In the genomic region with DNA sequence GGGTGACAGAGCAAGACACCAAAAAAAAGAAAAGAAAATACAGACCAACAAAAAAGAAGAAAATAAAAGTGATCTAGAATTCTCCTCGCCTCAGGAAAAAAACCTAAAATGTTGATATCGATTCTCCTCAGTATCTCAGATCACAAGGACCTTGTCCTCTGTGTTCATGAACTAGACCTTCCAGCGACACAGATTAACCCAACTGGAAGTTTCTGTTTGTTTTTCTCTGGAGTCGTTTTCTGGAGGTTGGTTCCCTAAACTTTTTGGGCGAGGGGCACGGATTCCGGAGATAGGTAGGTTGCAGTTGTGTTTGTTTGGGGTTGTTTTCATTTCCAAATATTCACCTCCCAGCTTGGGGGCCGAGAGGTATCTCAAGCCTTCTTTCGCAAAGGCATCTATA, we compare ENCODE assay signal across 9 cellular contexts. TPM values are rescaled to one million over a fixed set of nuclear protein-coding genes. Genes with fewer than 3 reads are reported as not detected.
DNase-seq lines count a peak whose midpoint lies in the region; ATAC-seq and TF ChIP-seq lines count a peak whose summit lies in the region.
"Had no signal": no experiment of that assay in that cellular context is flagged by ENCODE, and none has a peak within 500 bp of the region (broad histone marks: within the 10 kb centered on the region; RNA-seq: fewer than 3 reads in every experiment).

No MANE protein-coding gene starts in this region.

- POLR2A ChIA-PET in PC-9 (lab: Charles Lee; ENCODE audit: unreplicated experiment): interaction anchor here (0.7 to 0.8 kb wide), 3 partner anchors 138 to 1196 kb away, joined by 11 to 51 read pairs (median 29); no protein-coding TSS in a partner anchor

- peaks cover 6% of the 10 kb centered on the region for H3K27me3 ChIP-seq in DOHH2 (ENCODE audit: control insufficient read depth, low read length)
- H3K27me3 ChIP-seq in PC-9 (ENCODE audit: insufficient read depth, low read depth): no peaks in the 10 kb centered on the region
- H3K27me3 ChIP-seq in sigmoid colon: no peaks in the 10 kb centered on the region
- H3K27me3 ChIP-seq: SJSA1 had no signal

- CTCF ChIA-PET in PC-9 (lab: Charles Lee): interaction anchor here (0.8 kb wide), 1 partner anchor 297 kb away, joined by 15 read pairs; no protein-coding TSS in a partner anchor

- no peaks in the 10 kb centered on the region for H3F3A ChIP-seq in DOHH2 (ENCODE audit: control insufficient read depth, insufficient read depth)
- H3F3A ChIP-seq in PC-9 (ENCODE audit: insufficient read depth, low read depth): no peaks in the 10 kb centered on the region

- no peak for TF ChIP-seq CTCF in DOHH2 (IDR thresholded peaks at IDR 0.05; ENCODE audit: low read depth, low read length, poor library complexity, severe bottlenecking)
- TF ChIP-seq CTCF in PC-9 (conservative IDR thresholded peaks at IDR 0.05): no peak
- TF ChIP-seq CTCF in fibroblast of pulmonary artery (IDR thresholded peaks at IDR 0.05; ENCODE audit: low read length, missing control alignments): no peak
- no peak for TF ChIP-seq CTCF in sigmoid colon (IDR thresholded peaks at IDR 0.05)

- peak overlapping the region; percentile 99; the same call in 1 of the 2 replicates for H2AFZ ChIP-seq in PC-9

- BruUV-seq in PC-9 (replicated peaks; lab: Mats Ljungman, UMichigan): no TSS peak

- peak overlapping the region; percentile 84 for H3K4me2 ChIP-seq in DOHH2 (ENCODE audit: low read length)
- H3K4me2 ChIP-seq in PC-9: peak overlapping the region; percentile 96

- intact Hi-C loops in PC-9 (cut with micrococcal nuclease; ENCODE audit: unreplicated experiment) (loop anchor here (1.0 to 2.0 kb wide), 3 partner anchors 19 to 47 kb away; no protein-coding TSS in a partner anchor), sigmoid colon (cut with DNase I) (loop anchor here (1.0 to 10.0 kb wide), 4 partner anchors 45 to 359 kb away; a partner anchor contains a TSS)

- 18 to 34% methylated on average over 9 of the region's 9 CpGs for WGBS in sigmoid colon, 2 donors

- H3K9me3 ChIP-seq in DOHH2 (ENCODE audit: control insufficient read depth, insufficient read depth, low read length): no peaks in the 10 kb centered on the region
- no peaks in the 10 kb centered on the region for H3K9me3 ChIP-seq in PC-9 (ENCODE audit: insufficient read depth, low read depth)
- no peaks in the 10 kb centered on the region for H3K9me3 ChIP-seq in sigmoid colon
- H3K9me3 ChIP-seq: SJSA1 had no signal

- H3K36me3 ChIP-seq in DOHH2 (ENCODE audit: control insufficient read depth, low read length): peaks cover 44% of the 10 kb centered on the region
- H3K36me3 ChIP-seq in PC-9 (ENCODE audit: low read depth): peaks cover 4% of the 10 kb centered on the region; the same call in 1 of the 2 replicates
- H3K36me3 ChIP-seq in sigmoid colon: peaks cover 0 to 20% (median 5%) of the 10 kb centered on the region in 4 donors

- peaks cover 24% of the 10 kb centered on the region for H3K4me1 ChIP-seq in DOHH2 (ENCODE audit: control insufficient read depth, low read length)
- peaks cover 16% of the 10 kb centered on the region for H3K4me1 ChIP-seq in PC-9 (replicated peaks; ENCODE audit: insufficient read depth)
- peaks cover 0 to 17% (median 14%) of the 10 kb centered on the region in 4 donors for H3K4me1 ChIP-seq in sigmoid colon

- H4K20me1 ChIP-seq in DOHH2 (ENCODE audit: control insufficient read depth, insufficient read depth, low read depth, low read length) (peaks cover 8% of the 10 kb centered on the region; the same call in 1 of the 2 replicates), PC-9 (ENCODE audit: insufficient read depth) (no peaks in the 10 kb centered on the region)

- peaks cover 35% of the 10 kb centered on the region for H3K79me2 ChIP-seq in DOHH2 (ENCODE audit: control insufficient read depth, low read length)
- peaks cover 24% of the 10 kb centered on the region for H3K79me2 ChIP-seq in PC-9 (ENCODE audit: low read depth)

- no peak overlapping the region for H3K27ac ChIP-seq in DOHH2 (ENCODE audit: low read depth, low read length)
- H3K27ac ChIP-seq in PC-9: no peak overlapping the region
- H3K27ac ChIP-seq in sigmoid colon: peak overlapping the region in 2 of 4 donors; percentile 24 to 72

- no peak for TF ChIP-seq EP300 in sigmoid colon (IDR thresholded peaks at IDR 0.05)

- TF ChIP-seq POLR2A in sigmoid colon (IDR thresholded peaks at IDR 0.05): no peak

- ATAC-seq in HG02571 (IDR thresholded peaks at IDR 0.05; ENCODE audit: unreplicated experiment): no peak

- no peak for DNase-seq in PC-9
- no peak for DNase-seq in fibroblast of pulmonary artery (ENCODE audit: low read depth)
- no peak for DNase-seq in sigmoid colon
- DNase-seq in stimulated activated CD4-positive, alpha-beta T cell treated with anti-CD3 and anti-CD28 coated beads, Interleukin-4, amount 100 ng/mL, for 1 hour: no peak
- no peak for DNase-seq in Kasumi-1 (lab: John Stamatoyannopoulos, UW)
- DNase-seq in NOMO-1 (lab: John Stamatoyannopoulos, UW; ENCODE audit: unreplicated experiment in 2 of 2): no peak

- H3K4me3 ChIP-seq in DOHH2 (ENCODE audit: low read length) (peak overlapping the region; percentile 89), PC-9 (peak overlapping the region; percentile 89; the same call in 1 of the 2 replicates), fibroblast of pulmonary artery (replicated peaks; ENCODE audit: low read depth, low read length) (peak overlapping the region; percentile 92), sigmoid colon (peak overlapping the region in 3 of 4 donors; percentile 89 to 95 (median 91))

- no peaks in the 10 kb centered on the region for H3K9me2 ChIP-seq in DOHH2 (replicated peaks; ENCODE audit: control insufficient read depth, low read length)
- H3K9me2 ChIP-seq in PC-9 (ENCODE audit: insufficient read depth): no peaks in the 10 kb centered on the region

RNA-seq across cellular contexts. Expression of a gene that starts 0.6 kb away (rescaled TPM):
- 30.3 and 34.7 TPM in 2 replicates for total RNA-seq in PC-9 (2021)
- total RNA-seq in sigmoid colon: 10 to 100 TPM in 2 of 4 donors, 1 to 10 TPM in 2; 6.9 to 12.7 (median 9.7) TPM
- 10 to 100 TPM in 2 of 3 donors, 1 to 10 TPM in 1; 9.5 to 15.1 (median 12.0) TPM for polyA plus RNA-seq in sigmoid colon

RNA-seq across cellular contexts. Expression of a gene that starts 45.0 kb away (rescaled TPM):
- total RNA-seq in PC-9 (2021) (44.2 and 46.2 TPM in 2 replicates), sigmoid colon (10 to 100 TPM; 50.2 to 64.0 (median 55.6) TPM)
- polyA plus RNA-seq in sigmoid colon: 100 to 1,000 TPM in 2 of 3 donors, 10 to 100 TPM in 1; 58.9 to 160 (median 105) TPM

RNA-seq across cellular contexts. Expression of a gene that starts 47.2 kb away (rescaled TPM):
- total RNA-seq in PC-9 (2021) (1.0 and 2.0 TPM in 2 replicates), sigmoid colon (1 to 10 TPM in 1 of 4 donors, under 1 TPM in 3; under 0.01 to 1.1 (median 0.38) TPM)
- under 1 TPM; under 0.01 to 0.58 (median 0.46) TPM for polyA plus RNA-seq in sigmoid colon
